32 cellular contexts compared by ENCODE assay signal in the genomic region with DNA sequence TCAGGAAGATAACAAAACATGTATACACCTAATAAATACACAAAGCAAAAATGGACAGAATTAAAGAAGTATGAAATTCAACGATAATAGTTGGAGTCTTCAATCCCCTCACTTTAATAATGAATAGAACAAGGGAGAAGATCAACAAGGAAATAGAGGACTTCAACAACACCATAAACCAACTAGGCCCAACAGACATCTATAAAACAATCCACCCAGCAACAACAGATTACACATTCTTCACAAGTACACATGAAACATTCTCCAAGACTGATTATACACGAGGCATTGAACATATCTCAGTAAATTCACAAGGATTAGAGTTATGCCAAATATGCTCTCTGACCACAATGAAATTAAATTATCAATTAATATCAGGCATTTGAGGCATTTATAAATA.
"Had no signal": no experiment of that assay in that cellular context is flagged by ENCODE, and none has a peak within 500 bp of the region (broad histone marks: within the 10 kb centered on the region; RNA-seq: fewer than 3 reads in every experiment).

No MANE protein-coding gene starts in this region.

- H3K9me3 ChIP-seq: adrenal gland, ascending aorta, body of pancreas, breast epithelium had no signal

- ATAC-seq: activated naive CD4-positive, alpha-beta T cell treated with anti-CD3 and anti-CD28 coated beads, Interleukin-2, amount 50 U/mL, for 72 hours; activated naive CD8-positive, alpha-beta T cell treated with anti-CD3 and anti-CD28 coated beads, Interleukin-2, amount 50 U/mL, for 24 hours; activated T-cell treated with anti-CD3 and anti-CD28 coated beads, Interleukin-2, amount 50 U/mL, for 4 hours; activated T-cell treated with anti-CD3 and anti-CD28 coated beads, Interleukin-2, amount 50 U/mL, for 72 hours; activated T-helper 17 cell treated with anti-CD3 and anti-CD28 coated beads, Interleukin-2, amount 50 U/mL, for 72 hours; body of pancreas had no signal

- DNase-seq: activated effector memory CD4-positive, alpha-beta T cell treated with anti-CD3 and anti-CD28 coated beads, Interleukin-2, amount 50 U/mL, for 16 hours; activated effector memory CD4-positive, alpha-beta T cell treated with Interleukin-2 at 50 U/mL for 16 hours; activated gamma-delta T cell; activated gamma-delta T cell treated with Interleukin-2 at 50 U/mL for 16 hours; activated naive CD4-positive, alpha-beta T cell; activated naive CD4-positive, alpha-beta T cell treated with anti-CD3 and anti-CD28 coated beads for 36 hours; activated naive CD4-positive, alpha-beta T cell treated with anti-CD3 and anti-CD28 coated beads, Interleukin-2, amount 10 ng/mL, durations not matched to agents 7 days and 5 days; activated naive CD4-positive, alpha-beta T cell treated with anti-CD3 and anti-CD28 coated beads, Interleukin-2, amount 50 U/mL, for 16 hours; activated naive CD4-positive, alpha-beta T cell treated with Interleukin-2 at 50 U/mL for 16 hours; activated naive CD8-positive, alpha-beta T cell treated with anti-CD3 and anti-CD28 coated beads for 36 hours; activated naive CD8-positive, alpha-beta T cell treated with anti-CD3 and anti-CD28 coated beads, Interleukin-2, amount 10 ng/mL, durations not matched to agents 7 days and 5 days; activated naive CD8-positive, alpha-beta T cell treated with anti-CD3 and anti-CD28 coated beads, Interleukin-2, amount 50 U/mL, for 24 hours; activated T-cell treated with anti-CD3 and anti-CD28 coated beads, Interleukin-2, amount 50 U/mL, for 1 hour; activated T-cell treated with anti-CD3 and anti-CD28 coated beads, Interleukin-2, amount 50 U/mL, for 24 hours; activated T-cell treated with anti-CD3 and anti-CD28 coated beads, Interleukin-2, amount 50 U/mL, for 4 hours; activated T-cell treated with anti-CD3 and anti-CD28 coated beads, Interleukin-2, amount 50 U/mL, for 48 hours; activated T-cell treated with anti-CD3 and anti-CD28 coated beads, Interleukin-2, amount 50 U/mL, for 72 hours; adrenal gland; amniotic stem cell; amygdala; anterior cingulate cortex; aorta; body of pancreas; brain microvascular endothelial cell; caudate nucleus; central memory CD4-positive, alpha-beta T cell; cerebellar nuclear complex had no signal

- H3K36me3 ChIP-seq: adrenal gland, ascending aorta, brain microvascular endothelial cell, breast epithelium, cardiac muscle cell had no signal

- H3K4me1 ChIP-seq: adrenal gland, ascending aorta, body of pancreas, breast epithelium had no signal

- H3K4me3 ChIP-seq: adrenal gland, ascending aorta, body of pancreas, breast epithelium, cardiac muscle cell had no signal
